Comparison of ENCODE assay signal across 21 cellular contexts in the genomic region with DNA sequence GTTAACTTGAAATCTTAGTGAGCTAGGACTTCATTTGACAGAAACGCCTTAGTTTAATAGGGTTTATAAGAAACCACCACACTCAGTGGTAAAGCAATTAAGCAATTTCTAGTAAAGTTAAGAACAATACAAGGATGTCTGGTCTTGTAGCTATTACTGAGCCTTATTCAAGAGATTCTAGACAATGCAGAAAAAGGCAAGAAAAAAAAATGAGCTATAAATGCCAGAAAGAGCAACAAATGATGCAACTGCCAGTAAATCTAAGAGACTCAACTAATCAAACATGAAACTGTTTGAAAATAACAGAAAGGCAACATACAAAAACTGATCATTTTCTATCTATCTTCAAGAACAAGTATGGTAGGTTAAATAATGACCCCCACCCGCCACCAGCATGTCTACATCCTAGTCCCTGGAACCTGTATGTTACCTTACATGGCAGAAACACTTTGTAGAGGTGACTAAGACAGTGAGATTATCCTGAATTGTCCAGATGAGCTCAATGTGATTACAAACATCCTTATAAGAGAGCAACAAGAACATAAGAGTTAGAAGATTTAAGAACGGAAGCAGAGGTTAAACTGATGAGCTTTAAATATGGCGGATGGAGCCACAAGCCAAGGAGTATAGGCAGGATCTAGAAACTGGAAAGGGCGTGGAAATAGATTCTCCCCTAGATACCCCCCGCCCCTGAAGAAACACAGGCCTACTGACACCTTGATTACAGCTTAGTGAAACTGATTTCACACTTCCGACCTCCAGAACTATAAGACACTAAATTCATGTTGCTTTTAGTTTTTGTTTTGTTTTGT.
"Had no signal": no experiment of that assay in that cellular context is flagged by ENCODE, and none has a peak within 500 bp of the region (broad histone marks: within the 10 kb centered on the region; RNA-seq: fewer than 3 reads in every experiment).

No MANE protein-coding gene starts in this region.

- DNase-seq: activated CD4-positive, alpha-beta T cell treated with anti-CD3 and anti-CD28 coated beads, Interleukin-2, amount 50 U/mL, for 48 hours; activated gamma-delta T cell treated with Interleukin-2 at 50 U/mL for 16 hours; cerebellar nuclear complex; effector memory CD8-positive, alpha-beta T cell; erythroblast; hippocampal formation; left colon; sigmoid colon; stimulated activated CD4-positive, alpha-beta T cell treated with anti-CD3 and anti-CD28 coated beads, Interleukin-1b, Interleukin-23, amount 100 ng/mL, for 48 hours; transverse colon had no signal

- H3K9me3 ChIP-seq: neutrophil, sigmoid colon, suprapubic skin, transverse colon, vagina had no signal

- H3K27me3 Mint-ChIP-seq: dendritic cell treated with granulocyte-macrophage colony-stimulating factor and Interleukin-4, amounts not matched to agents 40 ng/mL and 50 ng/mL, for 4 days; effector memory CD8-positive, alpha-beta T cell; natural killer cell treated with Interleukin-12 subunit alpha and Interleukin-12 subunit beta and Interleukin-15 and Interleukin-18, amount 100 ng/mL, for 72 hours; stimulated activated naive CD8-positive, alpha-beta T cell treated with anti-CD3 and anti-CD28 coated beads, Interleukin-15, Interleukin-2, amounts not matched to agents 100 ng/mL and 50 ng/mL, for 24 hours had no signal

- H3K4me3 ChIP-seq: lung, sigmoid colon, suprapubic skin, transverse colon, vagina had no signal

- ATAC-seq: activated naive CD4-positive, alpha-beta T cell treated with anti-CD3 and anti-CD28 coated beads, Interleukin-2, amount 50 U/mL, for 72 hours; effector memory CD8-positive, alpha-beta T cell; left colon; natural killer cell treated with Interleukin-12 subunit alpha and Interleukin-12 subunit beta and Interleukin-15 and Interleukin-18, amount 100 ng/mL, for 72 hours had no signal

- H3K36me3 Mint-ChIP-seq: activated naive CD4-positive, alpha-beta T cell treated with anti-CD3 and anti-CD28 coated beads, Interleukin-2, amount 50 U/mL, for 72 hours; natural killer cell treated with Interleukin-12 subunit alpha and Interleukin-12 subunit beta and Interleukin-15 and Interleukin-18, amount 100 ng/mL, for 72 hours had no signal

- H3K4me1 ChIP-seq: parathyroid adenoma, sigmoid colon, suprapubic skin, transverse colon, vagina had no signal

- H3K27ac Mint-ChIP-seq: activated naive CD4-positive, alpha-beta T cell treated with anti-CD3 and anti-CD28 coated beads, Interleukin-2, amount 50 U/mL, for 72 hours; activated T-helper 1 cell treated with anti-CD3 and anti-CD28 coated beads, Interleukin-12 subunit alpha, Interleukin-12 subunit beta, Interleukin-2, Interleukin-4 antibody, amounts not matched to agents 30 ng/mL and 10 ng/mL and 1 ng/mL, durations not matched to agents 14 hours and 24 hours and 36 hours; effector memory CD8-positive, alpha-beta T cell; natural killer cell treated with Interleukin-12 subunit alpha and Interleukin-12 subunit beta and Interleukin-15 and Interleukin-18, amount 100 ng/mL, for 72 hours; stimulated activated naive CD8-positive, alpha-beta T cell treated with anti-CD3 and anti-CD28 coated beads, Interleukin-15, Interleukin-2, amounts not matched to agents 100 ng/mL and 50 ng/mL, for 24 hours had no signal

- H3K27ac ChIP-seq: neutrophil, parathyroid adenoma, sigmoid colon, suprapubic skin, transverse colon, vagina had no signal

- H3K9me3 Mint-ChIP-seq: activated T-helper 1 cell treated with anti-CD3 and anti-CD28 coated beads, Interleukin-12 subunit alpha, Interleukin-12 subunit beta, Interleukin-2, Interleukin-4 antibody, amounts not matched to agents 30 ng/mL and 10 ng/mL and 1 ng/mL, durations not matched to agents 14 hours and 24 hours and 36 hours; dendritic cell treated with granulocyte-macrophage colony-stimulating factor and Interleukin-4, amounts not matched to agents 40 ng/mL and 50 ng/mL, for 4 days; effector memory CD8-positive, alpha-beta T cell; natural killer cell treated with Interleukin-12 subunit alpha and Interleukin-12 subunit beta and Interleukin-15 and Interleukin-18, amount 100 ng/mL, for 72 hours; stimulated activated naive CD8-positive, alpha-beta T cell treated with anti-CD3 and anti-CD28 coated beads, Interleukin-15, Interleukin-2, amounts not matched to agents 100 ng/mL and 50 ng/mL, for 24 hours had no signal

- H3K4me3 Mint-ChIP-seq: activated T-helper 1 cell treated with anti-CD3 and anti-CD28 coated beads, Interleukin-12 subunit alpha, Interleukin-12 subunit beta, Interleukin-2, Interleukin-4 antibody, amounts not matched to agents 30 ng/mL and 10 ng/mL and 1 ng/mL, durations not matched to agents 14 hours and 24 hours and 36 hours; dendritic cell treated with granulocyte-macrophage colony-stimulating factor and Interleukin-4, amounts not matched to agents 40 ng/mL and 50 ng/mL, for 4 days; effector memory CD8-positive, alpha-beta T cell; mesothelial cell of epicardium; natural killer cell treated with Interleukin-12 subunit alpha and Interleukin-12 subunit beta and Interleukin-15 and Interleukin-18, amount 100 ng/mL, for 72 hours; stimulated activated naive CD8-positive, alpha-beta T cell treated with anti-CD3 and anti-CD28 coated beads, Interleukin-15, Interleukin-2, amounts not matched to agents 100 ng/mL and 50 ng/mL, for 24 hours had no signal

- H3K36me3 ChIP-seq: sigmoid colon, suprapubic skin, vagina had no signal

- H3K27me3 ChIP-seq: neutrophil, sigmoid colon, suprapubic skin, transverse colon, vagina had no signal
